ENCODE assay signal across 7 cellular contexts in the genomic region with DNA sequence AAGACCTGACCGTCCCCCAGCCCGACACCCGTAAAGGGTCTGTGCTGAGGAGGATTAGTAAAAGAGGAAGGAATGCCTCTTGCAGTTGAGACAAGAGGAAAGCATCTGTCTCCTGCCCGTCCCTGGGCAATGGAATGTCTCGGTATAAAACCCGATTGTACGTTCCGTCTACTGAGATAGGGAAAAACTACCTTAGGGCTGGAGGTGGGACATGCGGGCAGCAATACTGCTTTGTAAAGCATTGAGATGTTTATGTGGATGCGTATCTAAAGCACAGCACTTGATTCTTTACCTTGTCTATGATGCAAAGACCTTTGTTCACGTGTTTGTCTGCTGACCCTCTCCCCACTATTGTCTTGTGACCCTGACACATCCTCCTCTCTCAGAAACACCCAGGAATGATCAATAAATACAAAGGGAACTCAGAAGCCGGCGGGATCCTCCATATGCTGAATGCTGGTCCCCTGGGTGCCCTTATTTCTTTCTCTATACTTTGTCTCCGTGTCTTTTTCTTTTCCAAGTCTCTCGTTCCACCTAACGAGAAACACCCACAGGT. TPM values are rescaled to one million over a fixed set of nuclear protein-coding genes. Genes with fewer than 3 reads are reported as not detected.
DNase-seq lines count a peak whose midpoint lies in the region; ATAC-seq and TF ChIP-seq lines count a peak whose summit lies in the region.
"Not testable (repeated sequence)": the region's sequence is repeated elsewhere in the genome, so short reads cannot be mapped to it uniquely, and the experiment has no call there.

No MANE protein-coding gene starts in this region.

- not testable (repeated sequence) for H3K79me1 ChIP-seq in mesendoderm (ENCODE audit: low read length)

- DNase-seq in CD4-positive, alpha-beta T cell; T-helper 17 cell; glutamatergic neuron; mesendoderm; neural progenitor cell (ENCODE audit: low spot score): not testable (repeated sequence)

- H4K5ac ChIP-seq in mesendoderm (ENCODE audit: low read length), result not testable (repeated sequence)

- H3K23ac ChIP-seq in mesendoderm (ENCODE audit: low read length), result not testable (repeated sequence)

- H3K27me3 ChIP-seq in CD4-positive, alpha-beta T cell (ENCODE audit: control insufficient read depth, insufficient read depth, low read length); HUES6 (ENCODE audit: control insufficient read depth, insufficient read depth, low read length); mesendoderm (ENCODE audit: insufficient read depth, low read length, poor library complexity): not testable (repeated sequence)
- H3K27me3 ChIP-seq in neural progenitor cell, result peaks cover 51% of the 10 kb centered on the region

- H3K36me3 Mint-ChIP-seq in CD4-positive, alpha-beta T cell (ENCODE audit: low read depth); T-helper 17 cell (ENCODE audit: low read depth); activated T-helper 17 cell treated with anti-CD3 and anti-CD28 coated beads, Interleukin-2, amount 50 U/mL, for 72 hours (ENCODE audit: low read depth); glutamatergic neuron (ENCODE audit: unreplicated experiment); neural progenitor cell: not testable (repeated sequence)

- not testable (repeated sequence) for H3K79me2 ChIP-seq in mesendoderm (ENCODE audit: control insufficient read depth, insufficient read depth, low read length); neural progenitor cell (ENCODE audit: low read depth)

- H3K18ac ChIP-seq in mesendoderm (ENCODE audit: low read length), result not testable (repeated sequence)

- not testable (repeated sequence) for H3K27ac ChIP-seq in CD4-positive, alpha-beta T cell (ENCODE audit: low read depth, low read length); neural progenitor cell
- H3K27ac ChIP-seq in HUES6 (ENCODE audit: low read depth, low read length) (peak overlapping the region; percentile 57; the same call in 1 of the 2 replicates), mesendoderm (ENCODE audit: low read depth, low read length) (peak overlapping the region; percentile 17)

- H3K4me1 Mint-ChIP-seq in CD4-positive, alpha-beta T cell (ENCODE audit: low read depth), result peaks cover 30% of the 10 kb centered on the region
- H3K4me1 Mint-ChIP-seq in T-helper 17 cell, result peaks cover 24% of the 10 kb centered on the region
- peaks cover 13% of the 10 kb centered on the region for H3K4me1 Mint-ChIP-seq in activated T-helper 17 cell treated with anti-CD3 and anti-CD28 coated beads, Interleukin-2, amount 50 U/mL, for 72 hours
- H3K4me1 Mint-ChIP-seq in glutamatergic neuron (ENCODE audit: low read depth, unreplicated experiment), result peaks cover 46% of the 10 kb centered on the region
- H3K4me1 Mint-ChIP-seq in neural progenitor cell, result peaks cover 63% of the 10 kb centered on the region

- H3K9ac ChIP-seq in HUES6 (ENCODE audit: low read length), result peak overlapping the region; percentile 71
- H3K9ac ChIP-seq in mesendoderm (ENCODE audit: low read length); neural progenitor cell: not testable (repeated sequence)

- H4K20me1 ChIP-seq in neural progenitor cell (ENCODE audit: low read depth), result not testable (repeated sequence)

- not testable (repeated sequence) for H2BK120ac ChIP-seq in mesendoderm (ENCODE audit: low read depth, low read length)

- H3F3A ChIP-seq in neural progenitor cell (ENCODE audit: low read depth), result peaks cover 22% of the 10 kb centered on the region

- H3K4me1 ChIP-seq in HUES6 (ENCODE audit: control insufficient read depth, insufficient read depth, low read length), result peaks cover 41% of the 10 kb centered on the region
- H3K4me1 ChIP-seq in mesendoderm (ENCODE audit: control insufficient read depth, low read depth, low read length), result not testable (repeated sequence)
- peaks cover 15% of the 10 kb centered on the region for H3K4me1 ChIP-seq in neural progenitor cell

- H2BK5ac ChIP-seq in mesendoderm (ENCODE audit: low read length), result not testable (repeated sequence)

- not testable (repeated sequence) for H2BK15ac ChIP-seq in mesendoderm (replicated peaks; ENCODE audit: low read depth)

- not testable (repeated sequence) for H3K4me2 ChIP-seq in mesendoderm (ENCODE audit: low read length)
- H3K4me2 ChIP-seq in neural progenitor cell, result peak overlapping the region; percentile 58

- H3K9me3 Mint-ChIP-seq in CD4-positive, alpha-beta T cell; activated T-helper 17 cell treated with anti-CD3 and anti-CD28 coated beads, Interleukin-2, amount 50 U/mL, for 72 hours; glutamatergic neuron (ENCODE audit: unreplicated experiment); neural progenitor cell: not testable (repeated sequence)

- H3K27ac Mint-ChIP-seq in CD4-positive, alpha-beta T cell, result peak overlapping the region; percentile 77
- peak overlapping the region; percentile 16 for H3K27ac Mint-ChIP-seq in T-helper 17 cell
- H3K27ac Mint-ChIP-seq in activated T-helper 17 cell treated with anti-CD3 and anti-CD28 coated beads, Interleukin-2, amount 50 U/mL, for 72 hours, result peak overlapping the region; percentile 57
- H3K27ac Mint-ChIP-seq in glutamatergic neuron (ENCODE audit: unreplicated experiment), result peak overlapping the region; percentile 77
- H3K27ac Mint-ChIP-seq in neural progenitor cell, result peak overlapping the region; percentile 64

- WGBS in mesendoderm (ENCODE audit: extremely low coverage, insufficient coverage, low lambda C conversion rate), result no CpG with 5 or more reads among the region's 16 CpGs

- not testable (repeated sequence) for H3K4me3 Mint-ChIP-seq in CD4-positive, alpha-beta T cell; T-helper 17 cell; activated T-helper 17 cell treated with anti-CD3 and anti-CD28 coated beads, Interleukin-2, amount 50 U/mL, for 72 hours
- H3K4me3 Mint-ChIP-seq in glutamatergic neuron (ENCODE audit: unreplicated experiment) (peak overlapping the region; percentile 48), neural progenitor cell (peak overlapping the region; percentile 6)

- not testable (repeated sequence) for TF ChIP-seq CTCF in CD4-positive, alpha-beta T cell (IDR thresholded peaks at IDR 0.05); glutamatergic neuron (IDR thresholded peaks at IDR 0.05; ENCODE audit: partially characterized antibody, unreplicated experiment); neural progenitor cell (IDR thresholded peaks at IDR 0.05)

- not testable (repeated sequence) for H2AK5ac ChIP-seq in mesendoderm (ENCODE audit: low read length)

- H4K8ac ChIP-seq in mesendoderm (ENCODE audit: low read depth, low read length), result not testable (repeated sequence)

- not testable (repeated sequence) for H3K27me3 Mint-ChIP-seq in CD4-positive, alpha-beta T cell; T-helper 17 cell; activated T-helper 17 cell treated with anti-CD3 and anti-CD28 coated beads, Interleukin-2, amount 50 U/mL, for 72 hours
- H3K27me3 Mint-ChIP-seq in glutamatergic neuron (ENCODE audit: unreplicated experiment), result peaks cover 20% of the 10 kb centered on the region
- peaks cover 36% of the 10 kb centered on the region for H3K27me3 Mint-ChIP-seq in neural progenitor cell (ENCODE audit: insufficient read depth, low read depth)

- H2AFZ ChIP-seq in neural progenitor cell (replicated peaks), result not testable (repeated sequence)

- not testable (repeated sequence) for H3K4me3 ChIP-seq in HUES6 (ENCODE audit: low read depth, low read length); mesendoderm (ENCODE audit: low read length)
- peak overlapping the region; percentile 13 for H3K4me3 ChIP-seq in neural progenitor cell

- not testable (repeated sequence) for H3K36me3 ChIP-seq in HUES6 (ENCODE audit: control insufficient read depth, insufficient read depth, low read length); mesendoderm (ENCODE audit: control insufficient read depth, insufficient read depth, low read length); neural progenitor cell

- intact Hi-C loops in CD4-positive, alpha-beta T cell (cut with DNase I, micrococcal nuclease), result not testable (repeated sequence)

- CTCF ChIA-PET in CD4-positive, alpha-beta T cell (lab: Charles Lee), result interaction anchor here (0.9 kb wide), 1 partner anchor 144 kb away, joined by 3 read pairs; a partner anchor contains a TSS

- ATAC-seq in CD4-positive, alpha-beta T cell (ENCODE audit: poor library complexity); T-helper 17 cell; activated T-helper 17 cell treated with anti-CD3 and anti-CD28 coated beads, Interleukin-2, amount 50 U/mL, for 72 hours (replicated peaks): not testable (repeated sequence)

- H3K4ac ChIP-seq in mesendoderm (ENCODE audit: low read depth, low read length), result not testable (repeated sequence)

- H3K56ac ChIP-seq in mesendoderm (ENCODE audit: low read length), result peak overlapping the region; percentile 35

- POLR2A ChIA-PET in CD4-positive, alpha-beta T cell (lab: Charles Lee), result interaction anchor here (0.5 to 1.0 kb wide), 3 partner anchors 29 to 63 kb away, joined by 3 to 9 read pairs (median 3); no protein-coding TSS in a partner anchor

- not testable (repeated sequence) for H3K9me3 ChIP-seq in CD4-positive, alpha-beta T cell (ENCODE audit: control insufficient read depth, low read length); HUES6 (ENCODE audit: control insufficient read depth, insufficient read depth, low read depth, low read length); T-helper 17 cell (ENCODE audit: control insufficient read depth, low read length, poor library complexity, severe bottlenecking); neural progenitor cell (ENCODE audit: low read depth)

RNA-seq across cellular contexts. Expression of a gene that starts 6.0 kb away (rescaled TPM):
- 10 to 100 TPM; 25.8 to 27.4 TPM for total RNA-seq in CD4-positive, alpha-beta T cell
- total RNA-seq in T-helper 17 cell (10 to 100 TPM; 32.9 to 37.7 TPM), glutamatergic neuron (ENCODE audit: unreplicated experiment) (23.8 TPM), neural progenitor cell (ENCODE audit: low replicate concordance) (0.59 and 0.94 TPM in 2 replicates)
- total RNA-seq in activated T-helper 17 cell treated with anti-CD3 and anti-CD28 coated beads, Interleukin-2, amount 50 U/mL, for 72 hours, result 10 to 100 TPM; 11.2 to 66.1 TPM
- 281 TPM for polyA plus RNA-seq in mesendoderm (2013, experiment 1 of 2)
- 280 TPM for polyA plus RNA-seq in mesendoderm (2013, experiment 2 of 2)

Comparison
In these comparisons a context has a peak if more than half of its experiments do, and no peak if none do; other contexts are left out.
1. H3K27ac Mint-ChIP-seq: peak in every context shown above with its lines; median percentile 77 in CD4-positive, alpha-beta T cell; 77 in glutamatergic neuron; 64 in neural progenitor cell; 57 in activated T-helper 17 cell treated with anti-CD3 and anti-CD28 coated beads, Interleukin-2, amount 50 U/mL, for 72 hours; 16 in T-helper 17 cell.